ENCODE assay signal across 1 cellular context in the genomic region with DNA sequence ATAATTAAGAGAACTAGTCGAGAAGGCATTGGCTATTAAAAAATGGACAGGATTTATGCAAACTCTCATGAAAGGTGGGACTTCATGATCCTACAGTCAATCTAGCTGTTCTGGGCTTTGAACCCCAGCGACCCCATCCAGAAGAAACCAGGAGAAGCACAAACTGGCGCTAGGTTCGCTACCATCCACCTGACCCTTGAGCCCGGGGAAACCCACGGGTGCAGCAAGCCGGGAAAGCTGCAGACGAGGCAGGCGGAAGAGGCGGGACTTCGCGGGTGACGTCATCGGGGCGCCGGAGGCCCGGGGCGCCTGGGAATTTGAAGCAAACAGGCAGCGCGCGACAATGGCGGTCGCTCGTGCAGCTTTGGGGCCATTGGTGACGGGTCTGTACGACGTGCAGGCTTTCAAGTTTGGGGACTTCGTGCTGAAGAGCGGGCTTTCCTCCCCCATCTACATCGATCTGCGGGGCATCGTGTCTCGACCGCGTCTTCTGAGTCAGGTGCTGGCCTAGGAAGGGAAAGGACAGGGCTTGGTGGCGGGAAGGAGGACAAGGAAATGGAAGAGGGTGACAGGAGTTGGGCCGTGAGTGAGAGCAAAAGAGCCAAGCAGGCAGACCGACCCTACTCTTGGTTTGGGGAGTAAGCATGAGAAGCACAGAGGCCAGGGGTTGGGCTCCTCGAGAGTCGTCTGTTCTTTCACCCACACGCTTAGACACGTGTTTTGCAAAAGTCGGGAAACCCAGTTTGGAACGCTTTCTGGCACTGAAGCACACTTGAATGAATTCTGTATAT.
TF ChIP-seq lines count a peak whose summit lies in the region.

A gene (plus strand): TSS at position 324 of the 791 bp plus-strand sequence. CDS start 20 bp downstream, at position 344.

TF ChIP-seq in HepG2, 621 proteins besides CTCF, POLR2A, EP300 and RAD21 (continued from another document and continues in another):
- no peak for TF ChIP-seq ZNF616 (CRISPR knock-in tag; IDR thresholded peaks at IDR 0.05; ENCODE audit: low read depth)
- TF ChIP-seq CHCHD3 (CRISPR knock-in tag; IDR thresholded peaks at IDR 0.05) = no peak
- no peak; the same call in 1 of the 2 replicates for TF ChIP-seq NKX3-1 (CRISPR knock-in tag; IDR thresholded peaks at IDR 0.05)
- TF ChIP-seq FOSL1 (CRISPR knock-in tag; IDR thresholded peaks at IDR 0.05; ENCODE audit: borderline replicate concordance) = no peak
- peak; percentile 84 for TF ChIP-seq JUN (CRISPR knock-in tag; IDR thresholded peaks at IDR 0.05)
- TF ChIP-seq EED (CRISPR knock-in tag; IDR thresholded peaks at IDR 0.05) = peak; percentile 94
- peak; percentile 94 for TF ChIP-seq HNF4A (CRISPR knock-in tag; IDR thresholded peaks at IDR 0.05)
- no peak; the same call in 1 of the 2 replicates for TF ChIP-seq ZNF317 (CRISPR knock-in tag; IDR thresholded peaks at IDR 0.05)
- TF ChIP-seq, protein P1, sequence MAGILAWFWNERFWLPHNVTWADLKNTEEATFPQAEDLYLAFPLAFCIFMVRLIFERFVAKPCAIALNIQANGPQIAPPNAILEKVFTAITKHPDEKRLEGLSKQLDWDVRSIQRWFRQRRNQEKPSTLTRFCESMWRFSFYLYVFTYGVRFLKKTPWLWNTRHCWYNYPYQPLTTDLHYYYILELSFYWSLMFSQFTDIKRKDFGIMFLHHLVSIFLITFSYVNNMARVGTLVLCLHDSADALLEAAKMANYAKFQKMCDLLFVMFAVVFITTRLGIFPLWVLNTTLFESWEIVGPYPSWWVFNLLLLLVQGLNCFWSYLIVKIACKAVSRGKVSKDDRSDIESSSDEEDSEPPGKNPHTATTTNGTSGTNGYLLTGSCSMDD (CRISPR knock-in tag; IDR thresholded peaks at IDR 0.05) = no peak
- TF ChIP-seq PAX8 (CRISPR knock-in tag; IDR thresholded peaks at IDR 0.05; ENCODE audit: borderline replicate concordance) = peak; percentile 69; the same call in 1 of the 2 replicates
- TF ChIP-seq, protein P2, sequence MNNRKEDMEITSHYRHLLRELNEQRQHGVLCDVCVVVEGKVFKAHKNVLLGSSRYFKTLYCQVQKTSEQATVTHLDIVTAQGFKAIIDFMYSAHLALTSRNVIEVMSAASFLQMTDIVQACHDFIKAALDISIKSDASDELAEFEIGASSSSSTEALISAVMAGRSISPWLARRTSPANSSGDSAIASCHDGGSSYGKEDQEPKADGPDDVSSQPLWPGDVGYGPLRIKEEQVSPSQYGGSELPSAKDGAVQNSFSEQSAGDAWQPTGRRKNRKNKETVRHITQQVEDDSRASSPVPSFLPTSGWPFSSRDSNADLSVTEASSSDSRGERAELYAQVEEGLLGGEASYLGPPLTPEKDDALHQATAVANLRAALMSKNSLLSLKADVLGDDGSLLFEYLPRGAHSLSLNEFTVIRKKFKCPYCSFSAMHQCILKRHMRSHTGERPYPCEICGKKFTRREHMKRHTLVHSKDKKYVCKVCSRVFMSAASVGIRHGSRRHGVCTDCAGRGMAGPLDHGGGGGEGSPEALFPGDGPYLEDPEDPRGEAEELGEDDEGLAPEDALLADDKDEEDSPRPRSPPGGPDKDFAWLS (CRISPR knock-in tag; IDR thresholded peaks at IDR 0.05; ENCODE audit: borderline replicate concordance) = no peak
- peak; percentile 67; the same call in 1 of the 2 replicates for TF ChIP-seq ESRRA (CRISPR knock-in tag; IDR thresholded peaks at IDR 0.05; ENCODE audit: low read depth)
- TF ChIP-seq ZNF296 (CRISPR knock-in tag; conservative IDR thresholded peaks at IDR 0.05) = no peak
- 0 out of 2 replicates have a peak, but pooled peaks have one; percentile 3 for TF ChIP-seq SNAI1 (CRISPR knock-in tag; IDR thresholded peaks at IDR 0.05; ENCODE audit: borderline replicate concordance)
- peak; percentile 98 for TF ChIP-seq KAT8 (CRISPR knock-in tag; IDR thresholded peaks at IDR 0.05)
- peak; percentile 77; the same call in 1 of the 2 replicates for TF ChIP-seq TOPORS (CRISPR knock-in tag; IDR thresholded peaks at IDR 0.05)
- TF ChIP-seq SAFB2 (CRISPR knock-in tag; IDR thresholded peaks at IDR 0.05; ENCODE audit: borderline replicate concordance, low read depth) = 0 out of 2 replicates have a peak, but pooled peaks have one; percentile 57
- no peak for TF ChIP-seq MBD4 (IDR thresholded peaks at IDR 0.05; ENCODE audit: borderline replicate concordance, low read length)
- TF ChIP-seq GLI4 (CRISPR knock-in tag; IDR thresholded peaks at IDR 0.05; ENCODE audit: borderline replicate concordance) = no peak
- no peak for TF ChIP-seq HDAC6 (IDR thresholded peaks at IDR 0.05; ENCODE audit: low read depth, low read length)
- TF ChIP-seq HNRNPH1 (optimal IDR thresholded peaks at IDR 0.05; ENCODE audit: low read depth, low read length) = no peak
- peak; percentile 72 for TF ChIP-seq NFRKB (IDR thresholded peaks at IDR 0.05)
- no peak for TF ChIP-seq MAFF (IDR thresholded peaks at IDR 0.05; ENCODE audit: low read depth, low read length)
- TF ChIP-seq, protein P3, sequence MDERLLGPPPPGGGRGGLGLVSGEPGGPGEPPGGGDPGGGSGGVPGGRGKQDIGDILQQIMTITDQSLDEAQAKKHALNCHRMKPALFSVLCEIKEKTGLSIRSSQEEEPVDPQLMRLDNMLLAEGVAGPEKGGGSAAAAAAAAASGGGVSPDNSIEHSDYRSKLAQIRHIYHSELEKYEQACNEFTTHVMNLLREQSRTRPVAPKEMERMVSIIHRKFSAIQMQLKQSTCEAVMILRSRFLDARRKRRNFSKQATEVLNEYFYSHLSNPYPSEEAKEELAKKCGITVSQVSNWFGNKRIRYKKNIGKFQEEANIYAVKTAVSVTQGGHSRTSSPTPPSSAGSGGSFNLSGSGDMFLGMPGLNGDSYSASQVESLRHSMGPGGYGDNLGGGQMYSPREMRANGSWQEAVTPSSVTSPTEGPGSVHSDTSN (CRISPR knock-in tag; IDR thresholded peaks at IDR 0.05) = no peak
- no peak; the same call in 1 of the 2 replicates for TF ChIP-seq ZZZ3 (CRISPR knock-in tag; IDR thresholded peaks at IDR 0.05; ENCODE audit: borderline replicate concordance)
- TF ChIP-seq, protein P4, sequence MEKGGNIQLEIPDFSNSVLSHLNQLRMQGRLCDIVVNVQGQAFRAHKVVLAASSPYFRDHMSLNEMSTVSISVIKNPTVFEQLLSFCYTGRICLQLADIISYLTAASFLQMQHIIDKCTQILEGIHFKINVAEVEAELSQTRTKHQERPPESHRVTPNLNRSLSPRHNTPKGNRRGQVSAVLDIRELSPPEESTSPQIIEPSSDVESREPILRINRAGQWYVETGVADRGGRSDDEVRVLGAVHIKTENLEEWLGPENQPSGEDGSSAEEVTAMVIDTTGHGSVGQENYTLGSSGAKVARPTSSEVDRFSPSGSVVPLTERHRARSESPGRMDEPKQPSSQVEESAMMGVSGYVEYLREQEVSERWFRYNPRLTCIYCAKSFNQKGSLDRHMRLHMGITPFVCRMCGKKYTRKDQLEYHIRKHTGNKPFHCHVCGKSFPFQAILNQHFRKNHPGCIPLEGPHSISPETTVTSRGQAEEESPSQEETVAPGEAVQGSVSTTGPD (CRISPR knock-in tag; IDR thresholded peaks at IDR 0.05) = no peak
- TF ChIP-seq CBX5 (CRISPR knock-in tag; IDR thresholded peaks at IDR 0.05; ENCODE audit: borderline replicate concordance) = peak; percentile 70; the same call in 1 of the 2 replicates
- TF ChIP-seq FLYWCH1 (CRISPR knock-in tag; IDR thresholded peaks at IDR 0.05) = no peak
- no peak for TF ChIP-seq TCF12 (IDR thresholded peaks at IDR 0.05)
- TF ChIP-seq TCF12 (CRISPR knock-in tag; IDR thresholded peaks at IDR 0.05) = 0 out of 2 replicates have a peak, but pooled peaks have one; percentile 12
- peak; percentile 61 for TF ChIP-seq TBL1XR1 (IDR thresholded peaks at IDR 0.05; ENCODE audit: borderline replicate concordance, low read length, partially characterized antibody)
- no peak for TF ChIP-seq RAD51 (IDR thresholded peaks at IDR 0.05; ENCODE audit: borderline replicate concordance)
- no peak for TF ChIP-seq KDM1A (CRISPR knock-in tag; IDR thresholded peaks at IDR 0.05)
- TF ChIP-seq ZNF564 (CRISPR knock-in tag; IDR thresholded peaks at IDR 0.05) = peak; percentile 80; the same call in 1 of the 2 replicates
- no peak for TF ChIP-seq MBNL3 (CRISPR knock-in tag; conservative IDR thresholded peaks at IDR 0.05)
- TF ChIP-seq ZNF550 (CRISPR knock-in tag; IDR thresholded peaks at IDR 0.05; ENCODE audit: borderline replicate concordance) = no peak
- peak; percentile 47; the same call in 1 of the 2 replicates for TF ChIP-seq ATF7-NPFF (CRISPR knock-in tag; IDR thresholded peaks at IDR 0.05; ENCODE audit: low read depth)
- TF ChIP-seq, protein P5, sequence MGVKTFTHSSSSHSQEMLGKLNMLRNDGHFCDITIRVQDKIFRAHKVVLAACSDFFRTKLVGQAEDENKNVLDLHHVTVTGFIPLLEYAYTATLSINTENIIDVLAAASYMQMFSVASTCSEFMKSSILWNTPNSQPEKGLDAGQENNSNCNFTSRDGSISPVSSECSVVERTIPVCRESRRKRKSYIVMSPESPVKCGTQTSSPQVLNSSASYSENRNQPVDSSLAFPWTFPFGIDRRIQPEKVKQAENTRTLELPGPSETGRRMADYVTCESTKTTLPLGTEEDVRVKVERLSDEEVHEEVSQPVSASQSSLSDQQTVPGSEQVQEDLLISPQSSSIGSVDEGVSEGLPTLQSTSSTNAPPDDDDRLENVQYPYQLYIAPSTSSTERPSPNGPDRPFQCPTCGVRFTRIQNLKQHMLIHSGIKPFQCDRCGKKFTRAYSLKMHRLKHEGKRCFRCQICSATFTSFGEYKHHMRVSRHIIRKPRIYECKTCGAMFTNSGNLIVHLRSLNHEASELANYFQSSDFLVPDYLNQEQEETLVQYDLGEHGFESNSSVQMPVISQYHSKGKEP (CRISPR knock-in tag; IDR thresholded peaks at IDR 0.05) = no peak; the same call in 1 of the 2 replicates
- TF ChIP-seq NFKBIZ (CRISPR knock-in tag; IDR thresholded peaks at IDR 0.05) = peak; percentile 49; the same call in 1 of the 2 replicates
- TF ChIP-seq, protein P6, sequence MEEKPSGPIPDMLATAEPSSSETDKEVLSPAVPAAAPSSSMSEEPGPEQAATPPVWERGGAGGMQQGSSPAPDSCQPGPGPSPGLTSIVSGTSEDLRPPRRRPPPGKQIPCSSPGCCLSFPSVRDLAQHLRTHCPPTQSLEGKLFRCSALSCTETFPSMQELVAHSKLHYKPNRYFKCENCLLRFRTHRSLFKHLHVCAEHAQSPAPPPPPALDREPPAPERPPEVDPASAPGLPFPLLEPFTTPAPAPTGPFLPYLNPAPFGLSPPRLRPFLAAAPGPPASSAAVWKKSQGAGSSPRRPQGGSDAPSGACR (CRISPR knock-in tag; IDR thresholded peaks at IDR 0.05) = no peak
- TF ChIP-seq THYN1 (CRISPR knock-in tag; IDR thresholded peaks at IDR 0.05; ENCODE audit: borderline replicate concordance, low read depth) = 0 out of 2 replicates have a peak, but pooled peaks have one; percentile 37
- TF ChIP-seq CHD4 (IDR thresholded peaks at IDR 0.05; ENCODE audit: borderline replicate concordance, low read length) = 0 out of 2 replicates have a peak, but pooled peaks have one; percentile 32
- no peak for TF ChIP-seq ZNF10 (CRISPR knock-in tag; IDR thresholded peaks at IDR 0.05; ENCODE audit: borderline replicate concordance, low read depth)
- no peak for TF ChIP-seq TRIM24 (CRISPR knock-in tag; IDR thresholded peaks at IDR 0.05)
- TF ChIP-seq ZNF263 (CRISPR knock-in tag; IDR thresholded peaks at IDR 0.05) = no peak
- TF ChIP-seq, protein P7, sequence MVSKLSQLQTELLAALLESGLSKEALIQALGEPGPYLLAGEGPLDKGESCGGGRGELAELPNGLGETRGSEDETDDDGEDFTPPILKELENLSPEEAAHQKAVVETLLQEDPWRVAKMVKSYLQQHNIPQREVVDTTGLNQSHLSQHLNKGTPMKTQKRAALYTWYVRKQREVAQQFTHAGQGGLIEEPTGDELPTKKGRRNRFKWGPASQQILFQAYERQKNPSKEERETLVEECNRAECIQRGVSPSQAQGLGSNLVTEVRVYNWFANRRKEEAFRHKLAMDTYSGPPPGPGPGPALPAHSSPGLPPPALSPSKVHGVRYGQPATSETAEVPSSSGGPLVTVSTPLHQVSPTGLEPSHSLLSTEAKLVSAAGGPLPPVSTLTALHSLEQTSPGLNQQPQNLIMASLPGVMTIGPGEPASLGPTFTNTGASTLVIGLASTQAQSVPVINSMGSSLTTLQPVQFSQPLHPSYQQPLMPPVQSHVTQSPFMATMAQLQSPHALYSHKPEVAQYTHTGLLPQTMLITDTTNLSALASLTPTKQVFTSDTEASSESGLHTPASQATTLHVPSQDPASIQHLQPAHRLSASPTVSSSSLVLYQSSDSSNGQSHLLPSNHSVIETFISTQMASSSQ (IDR thresholded peaks at IDR 0.05; ENCODE audit: low read depth) = no peak
- TF ChIP-seq, protein P7 (CRISPR knock-in tag; IDR thresholded peaks at IDR 0.05; ENCODE audit: borderline replicate concordance) = no peak
- TF ChIP-seq RXRA (CRISPR knock-in tag; IDR thresholded peaks at IDR 0.05) = peak; percentile 77
- TF ChIP-seq PAF1 (CRISPR knock-in tag; IDR thresholded peaks at IDR 0.05) = no peak
- TF ChIP-seq JARID2 (CRISPR knock-in tag; IDR thresholded peaks at IDR 0.05; ENCODE audit: insufficient replicate concordance) = peak; percentile 85
- no peak for TF ChIP-seq NFIB (CRISPR knock-in tag; IDR thresholded peaks at IDR 0.05; ENCODE audit: borderline replicate concordance)
